Comparison of ENCODE assay signal across 28 cellular contexts in the genomic region with DNA sequence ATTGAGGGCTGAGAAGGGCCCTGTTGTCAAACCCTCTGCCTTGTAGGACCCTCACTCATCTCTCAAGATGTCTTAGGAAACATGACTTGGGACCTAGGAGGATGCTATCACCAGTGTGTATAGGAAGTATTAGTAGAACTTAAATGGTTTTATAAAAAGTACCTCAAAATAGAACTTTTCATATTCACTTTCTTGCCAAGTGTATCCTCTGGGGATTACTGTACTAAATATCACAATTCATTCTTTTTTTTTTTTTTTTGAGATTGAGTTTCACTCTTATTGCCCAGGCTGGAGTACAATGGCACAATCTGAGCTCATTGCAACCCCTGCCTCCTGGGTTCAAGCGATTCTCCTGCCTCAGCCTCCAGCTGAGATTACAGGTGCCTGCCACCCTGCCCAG. TPM values are rescaled to one million over a fixed set of nuclear protein-coding genes. Genes with fewer than 3 reads are reported as not detected.
"Had no signal": no experiment of that assay in that cellular context is flagged by ENCODE, and none has a peak within 500 bp of the region (broad histone marks: within the 10 kb centered on the region; RNA-seq: fewer than 3 reads in every experiment).

No MANE protein-coding gene starts in this region.

- DNase-seq: cerebellar nuclear complex; dorsolateral prefrontal cortex; effector CD4-positive, alpha-beta T cell; foreskin fibroblast; gastrocnemius medialis; head of caudate nucleus; kidney; mesenchymal stem cell; natural killer cell; occipital lobe; ovary; psoas muscle; right cardiac atrium; sigmoid colon; spleen; stimulated activated CD4-positive, alpha-beta T cell treated with anti-CD3 and anti-CD28 coated beads, Interleukin-4, amount 100 ng/mL, for 4 hours; stimulated activated naive CD8-positive, alpha-beta T cell treated with anti-CD3 and anti-CD28 coated beads, Interleukin-15, Interleukin-2, amounts not matched to agents 100 U/mL and 50 U/mL, for 24 hours; substantia nigra; transverse colon; upper lobe of right lung; uterus had no signal

- ATAC-seq: gastrocnemius medialis; left lobe of liver; natural killer cell; psoas muscle; right cardiac atrium; stimulated activated memory B cell treated with anti-CD40 and anti-IgM and Interleukin-4, amounts not matched to agents 10 μg/mL and 1 μg/mL and 100 μg/mL, for 72 hours; stimulated activated naive CD8-positive, alpha-beta T cell treated with anti-CD3 and anti-CD28 coated beads, Interleukin-15, Interleukin-2, amounts not matched to agents 100 U/mL and 50 U/mL, for 24 hours; upper lobe of right lung had no signal

- H3K4me3 ChIP-seq: dorsolateral prefrontal cortex, gastrocnemius medialis, hepatocyte, lung, ovary, psoas muscle, sigmoid colon, skin epidermis, spleen, thoracic aorta, transverse colon, upper lobe of right lung, uterus had no signal

- H3K36me3 ChIP-seq: gastrocnemius medialis, ovary, sigmoid colon, spleen, thoracic aorta, transverse colon, upper lobe of right lung, uterus had no signal

- H3K4me1 ChIP-seq: gastrocnemius medialis, psoas muscle, sigmoid colon, spleen, upper lobe of right lung, uterus had no signal

- H3K27me3 ChIP-seq: gastrocnemius medialis, hepatocyte, ovary, sigmoid colon, spleen, transverse colon, upper lobe of right lung, uterus had no signal

- H3K9me3 ChIP-seq: gastrocnemius medialis, ovary, psoas muscle, sigmoid colon, spleen, thoracic aorta, transverse colon, upper lobe of right lung, uterus had no signal

- H3K27ac ChIP-seq: dorsolateral prefrontal cortex, gastrocnemius medialis, hepatocyte, ovary, psoas muscle, sigmoid colon, skin epidermis, spleen, thoracic aorta, transverse colon, upper lobe of right lung, uterus had no signal

RNA-seq across cellular contexts. Expression of a gene that starts 56.2 kb away (rescaled TPM):
- polyA plus RNA-seq: neural cell had no signal
